21 cellular contexts compared by ENCODE assay signal in the genomic region with DNA sequence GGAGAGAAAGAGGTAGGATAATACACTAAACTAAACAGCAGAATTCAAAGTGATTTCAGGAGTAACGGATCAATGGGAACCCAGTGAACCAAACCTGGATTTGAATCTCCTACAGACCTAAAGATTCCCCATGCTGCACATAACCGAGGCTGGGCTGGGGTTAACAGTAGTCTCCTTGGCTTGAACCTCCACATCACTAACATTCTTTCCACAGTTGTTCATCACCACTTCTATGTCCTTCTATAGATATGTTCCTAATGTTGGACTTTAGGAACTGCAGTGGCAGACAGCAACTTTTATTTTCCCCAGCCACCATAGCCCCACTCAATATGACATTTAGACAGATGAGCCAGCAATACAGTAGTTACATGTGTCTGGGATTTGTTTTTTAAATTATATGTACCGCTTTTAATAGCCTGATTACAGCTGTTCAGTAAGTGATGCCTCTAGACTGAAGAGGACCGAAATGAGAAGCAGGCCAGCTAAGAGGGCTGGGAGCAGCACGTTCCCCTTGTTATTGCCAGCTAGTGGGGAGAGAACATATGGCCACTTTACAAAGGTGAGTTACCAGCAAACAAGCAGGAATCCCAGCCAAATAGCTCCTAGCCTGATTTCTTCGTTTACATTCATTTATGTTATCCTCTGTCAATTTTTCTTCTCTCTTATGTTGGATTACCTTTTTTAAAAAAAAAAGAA.
DNase-seq lines count a peak whose midpoint lies in the region.
"Had no signal": no experiment of that assay in that cellular context is flagged by ENCODE, and none has a peak within 500 bp of the region (broad histone marks: within the 10 kb centered on the region; RNA-seq: fewer than 3 reads in every experiment).

No MANE protein-coding gene starts in this region.

- intact Hi-C loops in activated CD4-positive, alpha-beta memory T cell treated with anti-CD3 and anti-CD28 coated beads for 36 hours (cut with micrococcal nuclease) = no loop called here

- peaks cover 8% of the 10 kb centered on the region for H3K4me1 ChIP-seq in stomach smooth muscle (ENCODE audit: control insufficient read depth, insufficient read depth, low read length)
- H3K4me1 ChIP-seq: HAP-1 had no signal

- H3K36me3 ChIP-seq in stomach smooth muscle (ENCODE audit: control insufficient read depth in 2 of 2, insufficient read depth in 2 of 2, low read length in 2 of 2) = no peaks in the 10 kb centered on the region
- H3K36me3 ChIP-seq: HAP-1 had no signal

- H3K27me3 ChIP-seq in stomach smooth muscle (ENCODE audit: control insufficient read depth in 1 of 2, insufficient read depth in 2 of 2, low read length in 2 of 2) = no peaks in the 10 kb centered on the region

- H3K9me3 ChIP-seq in stomach smooth muscle (ENCODE audit: control insufficient read depth in 2 of 2, low read length in 2 of 2) = no peaks in the 10 kb centered on the region
- H3K9me3 ChIP-seq: HAP-1 had no signal

- H3K4me3 Mint-ChIP-seq in activated CD4-positive, alpha-beta memory T cell treated with anti-CD3 and anti-CD28 coated beads for 36 hours = no peak overlapping the region
- H3K4me3 Mint-ChIP-seq: activated naive CD8-positive, alpha-beta T cell treated with anti-CD3 and anti-CD28 coated beads, Interleukin-2, amount 50 U/mL, for 24 hours; activated T-helper 1 cell treated with anti-CD3 and anti-CD28 coated beads, Interleukin-12 subunit alpha, Interleukin-12 subunit beta, Interleukin-2, Interleukin-4 antibody, amounts not matched to agents 30 ng/mL and 10 ng/mL and 1 ng/mL, durations not matched to agents 14 hours and 24 hours and 36 hours; nephron progenitor cell; T-helper 17 cell had no signal

- peak overlapping the region in 1 of 2 donors; percentile 44 for H3K4me3 ChIP-seq in stomach smooth muscle (ENCODE audit: low read length in 2 of 2)
- H3K4me3 ChIP-seq: HAP-1 had no signal

- peak overlapping the region in 1 of 2 donors; percentile 2 for H3K9ac ChIP-seq in stomach smooth muscle (ENCODE audit: low read length in 2 of 2)

- POLR2A ChIA-PET in activated CD4-positive, alpha-beta memory T cell treated with anti-CD3 and anti-CD28 coated beads for 36 hours (lab: Charles Lee) = no interaction called here

- DNase-seq in NCI-H345 (lab: John Stamatoyannopoulos, UW) (peak; percentile 0), NCI-H345 treated with DMSO at 0.1 percent for 48 hours (lab: John Stamatoyannopoulos, UW; ENCODE audit: unreplicated experiment) (no peak), NCI-H69 (lab: John Stamatoyannopoulos, UW) (peak; percentile 90), fibroblast of gingiva (ENCODE audit: low read depth) (peak; percentile 61), T-helper 2 cell (no peak)
- DNase-seq in activated CD4-positive, alpha-beta memory T cell treated with anti-CD3 and anti-CD28 coated beads for 36 hours = no peak
- no peak for DNase-seq in effector CD4-positive, alpha-beta T cell
- DNase-seq: activated CD4-positive, CD25-positive, alpha-beta regulatory T cell; activated CD8-positive, alpha-beta memory T cell treated with anti-CD3 and anti-CD28 coated beads for 24 hours; activated naive CD8-positive, alpha-beta T cell treated with anti-CD3 and anti-CD28 coated beads, Interleukin-2, amount 50 U/mL, for 24 hours; GF-D8; mesenchymal stem cell; NCI-H2029 treated with DMSO at 0.1 percent for 48 hours; nephron progenitor cell; retina; SIG-M5; stimulated activated CD4-positive, alpha-beta T cell treated with anti-CD3 and anti-CD28 coated beads, Interleukin-1b, Interleukin-23, amount 100 ng/mL, for 48 hours; T-helper 17 cell had no signal

- peak overlapping the region; percentile 58 for H3K27ac ChIP-seq in stomach smooth muscle (ENCODE audit: low read length)

- H3K4me1 Mint-ChIP-seq in activated CD4-positive, alpha-beta memory T cell treated with anti-CD3 and anti-CD28 coated beads for 36 hours (ENCODE audit: low read depth) = no peaks in the 10 kb centered on the region
- H3K4me1 Mint-ChIP-seq: activated naive CD8-positive, alpha-beta T cell treated with anti-CD3 and anti-CD28 coated beads, Interleukin-2, amount 50 U/mL, for 24 hours; nephron progenitor cell; T-helper 17 cell had no signal

- CTCF ChIA-PET in activated CD4-positive, alpha-beta memory T cell treated with anti-CD3 and anti-CD28 coated beads for 36 hours (lab: Charles Lee) = no interaction called here

- H3K36me3 Mint-ChIP-seq in activated CD4-positive, alpha-beta memory T cell treated with anti-CD3 and anti-CD28 coated beads for 36 hours = no peaks in the 10 kb centered on the region

- H3K9me3 Mint-ChIP-seq in activated CD4-positive, alpha-beta memory T cell treated with anti-CD3 and anti-CD28 coated beads for 36 hours = no peaks in the 10 kb centered on the region
- H3K9me3 Mint-ChIP-seq: activated naive CD8-positive, alpha-beta T cell treated with anti-CD3 and anti-CD28 coated beads, Interleukin-2, amount 50 U/mL, for 24 hours; activated T-helper 1 cell treated with anti-CD3 and anti-CD28 coated beads, Interleukin-12 subunit alpha, Interleukin-12 subunit beta, Interleukin-2, Interleukin-4 antibody, amounts not matched to agents 30 ng/mL and 10 ng/mL and 1 ng/mL, durations not matched to agents 14 hours and 24 hours and 36 hours; nephron progenitor cell had no signal

- H3K27me3 Mint-ChIP-seq in activated CD4-positive, alpha-beta memory T cell treated with anti-CD3 and anti-CD28 coated beads for 36 hours = no peaks in the 10 kb centered on the region
- H3K27me3 Mint-ChIP-seq: activated naive CD8-positive, alpha-beta T cell treated with anti-CD3 and anti-CD28 coated beads, Interleukin-2, amount 50 U/mL, for 24 hours; T-helper 17 cell had no signal

- H3K27ac Mint-ChIP-seq in activated CD4-positive, alpha-beta memory T cell treated with anti-CD3 and anti-CD28 coated beads for 36 hours = no peak overlapping the region
- H3K27ac Mint-ChIP-seq: activated naive CD8-positive, alpha-beta T cell treated with anti-CD3 and anti-CD28 coated beads, Interleukin-2, amount 50 U/mL, for 24 hours; activated T-helper 1 cell treated with anti-CD3 and anti-CD28 coated beads, Interleukin-12 subunit alpha, Interleukin-12 subunit beta, Interleukin-2, Interleukin-4 antibody, amounts not matched to agents 30 ng/mL and 10 ng/mL and 1 ng/mL, durations not matched to agents 14 hours and 24 hours and 36 hours; nephron progenitor cell; T-helper 17 cell had no signal

Comparison
In these comparisons a context has a peak if more than half of its experiments do, and no peak if none do; other contexts are left out.
1. DNase-seq: peak in NCI-H345 (single experiment), NCI-H69 (single experiment) and fibroblast of gingiva (single experiment); none in NCI-H345 treated with DMSO at 0.1 percent for 48 hours (single experiment), T-helper 2 cell (0 of 5), activated CD4-positive, alpha-beta memory T cell treated with anti-CD3 and anti-CD28 coated beads for 36 hours (single experiment) and effector CD4-positive, alpha-beta T cell (single experiment).